In genomic region chr1:26041978-26042377, GRCh38 we compare ENCODE assay signal across 11 cellular contexts. TPM values are rescaled to one million over a fixed set of nuclear protein-coding genes. Genes with fewer than 3 reads are reported as not detected.
"Had no signal": no experiment of that assay in that cellular context is flagged by ENCODE, and none has a peak within 500 bp of the region (broad histone marks: within the 10 kb centered on the region; RNA-seq: fewer than 3 reads in every experiment).

No MANE protein-coding gene starts in this region.

- H3K36me3 ChIP-seq: HAP-1 had no signal

- H3K4me3 ChIP-seq: GM23338, HAP-1 had no signal

- ATAC-seq: GM23338, HCT116, HepG2 had no signal

- H3K27ac ChIP-seq: HL-60 had no signal

- H3K9me3 ChIP-seq: HAP-1 had no signal

- H3K4me2 ChIP-seq: GM23338 had no signal

- FAIRE-seq: HepG2 had no signal

- H3K4me1 ChIP-seq: HAP-1 had no signal

- DNase-seq: H7, HFFc6, KG1 had no signal

- H2AFZ ChIP-seq: GM23338 had no signal

RNA-seq across cellular contexts. Expression of gene SLC30A2, which starts 3.9 kb away (rescaled TPM):
- total RNA-seq: H4, HepG2, HFFc6, HT1080 had no signal
- polyA plus RNA-seq: GM23338, HepG2, IgD-negative memory B cell had no signal

RNA-seq across cellular contexts. Expression of gene EXTL1, which starts 20.4 kb away (rescaled TPM):
- total RNA-seq: H4, HT1080 had no signal
- polyA plus RNA-seq: IgD-negative memory B cell had no signal

RNA-seq across cellular contexts. Expression of gene TRIM63, which starts 25.5 kb away (rescaled TPM):
- total RNA-seq: H4, HepG2, HFFc6, HT1080 had no signal
- polyA plus RNA-seq: GM23338, HepG2, IgD-negative memory B cell had no signal
